8 cellular contexts compared by ENCODE assay signal in genomic region chr5:82277613-82277986, GRCh38. TPM values are rescaled to one million over a fixed set of nuclear protein-coding genes. Genes with fewer than 3 reads are reported as not detected.
DNase-seq lines count a peak whose midpoint lies in the region; ATAC-seq, FAIRE-seq and TF ChIP-seq lines count a peak whose summit lies in the region.

No MANE protein-coding gene starts in this region.

- peak overlapping the region; percentile 97 to 99 (median 98) for H3K27ac Mint-ChIP-seq in IgD-negative memory B cell
- peak overlapping the region; percentile 98 for H3K27ac Mint-ChIP-seq in mesothelial cell of epicardium

- TF ChIP-seq CTCF in C4-2B (conservative IDR thresholded peaks at IDR 0.05) (no peak), bronchial epithelial cell (IDR thresholded peaks at IDR 0.05; ENCODE audit: insufficient read depth, low read length, severe bottlenecking) (no peak), mesothelial cell of epicardium (IDR thresholded peaks at IDR 0.05; ENCODE audit: unreplicated experiment) (no peak)

- H3K27me3 Mint-ChIP-seq in IgD-negative memory B cell (no peaks in the 10 kb centered on the region), mesothelial cell of epicardium (ENCODE audit: low read depth) (no peaks in the 10 kb centered on the region)

- H3K4me3 ChIP-seq in bronchial epithelial cell (ENCODE audit: low read depth, low read length), result peak overlapping the region; percentile 93

- peak overlapping the region; percentile 98 for H3K27ac ChIP-seq in C4-2B

- FAIRE-seq in bronchial epithelial cell (lab: Jason Lieb, UNC), result no peak

- peaks cover 11% of the 10 kb centered on the region for H3K36me3 ChIP-seq in bronchial epithelial cell (ENCODE audit: control insufficient read depth, insufficient read depth, low read length)

- peaks cover 24% of the 10 kb centered on the region for H3K36me3 Mint-ChIP-seq in IgD-negative memory B cell
- peaks cover 28% of the 10 kb centered on the region for H3K36me3 Mint-ChIP-seq in mesothelial cell of epicardium

- H3K9me3 Mint-ChIP-seq in IgD-negative memory B cell (no peaks in the 10 kb centered on the region), mesothelial cell of epicardium (no peaks in the 10 kb centered on the region)

- DNase-seq in bronchial epithelial cell (ENCODE audit: low read depth) (no peak), mesothelial cell of epicardium (ENCODE audit: low spot score in 2 of 2, unreplicated experiment in 2 of 2) (no peak), hepatic stellate cell (ENCODE audit: low spot score) (no peak), NCI-H345 (lab: John Stamatoyannopoulos, UW) (no peak), NCI-H748 treated with DMSO at 0.1 percent for 48 hours (lab: John Stamatoyannopoulos, UW) (no peak)

- H3K27me3 ChIP-seq in bronchial epithelial cell (ENCODE audit: control insufficient read depth, insufficient read depth, low read length), result no peaks in the 10 kb centered on the region

- ATAC-seq in HG02678 (IDR thresholded peaks at IDR 0.05; ENCODE audit: unreplicated experiment), result no peak

- peak overlapping the region; percentile 90 to 99 (median 96) for H3K4me3 Mint-ChIP-seq in IgD-negative memory B cell
- H3K4me3 Mint-ChIP-seq in mesothelial cell of epicardium, result peak overlapping the region; percentile 82

- H3K4me1 Mint-ChIP-seq in IgD-negative memory B cell, result peaks cover 22 to 50% (median 31%) of the 10 kb centered on the region in 3 donors
- H3K4me1 Mint-ChIP-seq in mesothelial cell of epicardium, result peaks cover 21% of the 10 kb centered on the region

RNA-seq across cellular contexts. Expression of gene RPS23, which starts 0.6 kb away (rescaled TPM):
- polyA plus RNA-seq in IgD-negative memory B cell, result 3,808 TPM
- total RNA-seq in bronchial epithelial cell (3,055 and 5,354 TPM in 2 replicates), mesothelial cell of epicardium (2,105 to 2,236 TPM (median 2,214 TPM) in 3 replicates)
